ENCODE assay signal across 23 cellular contexts in the genomic region with DNA sequence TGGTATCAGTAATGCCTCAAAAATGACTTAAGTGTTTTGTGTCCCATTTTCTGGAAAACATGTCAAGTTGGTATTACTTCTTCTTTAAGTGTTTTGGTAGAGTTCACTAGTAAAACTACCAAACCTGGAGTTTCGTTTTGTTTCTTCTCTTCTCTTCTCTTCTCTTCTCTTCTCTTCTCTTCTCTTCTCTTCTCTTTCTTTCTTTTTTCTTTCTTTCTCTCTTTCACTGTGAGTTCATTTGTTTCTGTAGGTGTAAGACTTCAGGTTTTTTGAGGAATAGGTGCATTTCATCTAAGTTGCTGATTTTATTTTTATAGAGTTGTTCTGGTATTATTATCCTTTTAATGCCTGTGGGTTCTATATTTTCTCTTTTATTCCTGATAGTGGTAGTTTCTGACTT. TPM values are rescaled to one million over a fixed set of nuclear protein-coding genes. Genes with fewer than 3 reads are reported as not detected.
DNase-seq lines count a peak whose midpoint lies in the region; ATAC-seq and TF ChIP-seq lines count a peak whose summit lies in the region.
"Had no signal": no experiment of that assay in that cellular context is flagged by ENCODE, and none has a peak within 500 bp of the region (broad histone marks: within the 10 kb centered on the region; RNA-seq: fewer than 3 reads in every experiment).

No MANE protein-coding gene starts in this region.

- no peaks in the 10 kb centered on the region for H3K27me3 Mint-ChIP-seq in activated T-cell treated with anti-CD3 and anti-CD28 coated beads, Interleukin-2, amount 50 U/mL, for 72 hours (ENCODE audit: low read depth)
- H3K27me3 Mint-ChIP-seq in immature natural killer cell (ENCODE audit: low read depth in 3 of 3), result peaks cover 0 to 3% (median 0%) of the 10 kb centered on the region in 3 donors
- H3K27me3 Mint-ChIP-seq in progenitor cell of endocrine pancreas, result no peaks in the 10 kb centered on the region
- H3K27me3 Mint-ChIP-seq: CD4-positive, alpha-beta memory T cell had no signal

- peaks cover 68% of the 10 kb centered on the region for H3K4me1 Mint-ChIP-seq in activated T-cell treated with anti-CD3 and anti-CD28 coated beads, Interleukin-2, amount 50 U/mL, for 72 hours (ENCODE audit: low read depth)
- H3K4me1 Mint-ChIP-seq in immature natural killer cell (peaks cover 78 to 98% of the 10 kb centered on the region in 2 donors), progenitor cell of endocrine pancreas (ENCODE audit: low read depth) (peaks cover 26% of the 10 kb centered on the region)

- peaks cover 59% of the 10 kb centered on the region for H3K4me1 ChIP-seq in Loucy (ENCODE audit: insufficient read depth, low read length, poor library complexity, severe bottlenecking)

- no peak overlapping the region for H3K9ac ChIP-seq in Loucy (ENCODE audit: low read depth, low read length, poor library complexity, severe bottlenecking)
- H3K9ac ChIP-seq: BLaER1 had no signal

- peaks cover 0 to 3% of the 10 kb centered on the region in 2 donors for H3K9me3 Mint-ChIP-seq in activated T-cell treated with anti-CD3 and anti-CD28 coated beads, Interleukin-2, amount 50 U/mL, for 72 hours
- no peaks in the 10 kb centered on the region for H3K9me3 Mint-ChIP-seq in immature natural killer cell
- peaks cover 15% of the 10 kb centered on the region for H3K9me3 Mint-ChIP-seq in progenitor cell of endocrine pancreas (ENCODE audit: low read depth)

- H3K27ac Mint-ChIP-seq in activated T-cell treated with anti-CD3 and anti-CD28 coated beads, Interleukin-2, amount 50 U/mL, for 72 hours, result peak overlapping the region; percentile 77
- H3K27ac Mint-ChIP-seq in immature natural killer cell, result peak overlapping the region in 4 of 6 donors; percentile 11 to 65 (median 42)
- H3K27ac Mint-ChIP-seq in progenitor cell of endocrine pancreas, result peak overlapping the region; percentile 89

- peaks cover 99% of the 10 kb centered on the region for H3K79me2 ChIP-seq in Loucy (ENCODE audit: insufficient read depth, low read length)

- no peaks in the 10 kb centered on the region for H3F3A ChIP-seq in Loucy (ENCODE audit: low read depth)

- peaks cover 8 to 20% of the 10 kb centered on the region in 2 donors for H3K36me3 Mint-ChIP-seq in activated T-cell treated with anti-CD3 and anti-CD28 coated beads, Interleukin-2, amount 50 U/mL, for 72 hours (ENCODE audit: insufficient read depth in 2 of 2)
- peaks cover 0 to 9% (median 4%) of the 10 kb centered on the region in 3 donors for H3K36me3 Mint-ChIP-seq in immature natural killer cell
- peaks cover 28% of the 10 kb centered on the region for H3K36me3 Mint-ChIP-seq in progenitor cell of endocrine pancreas (ENCODE audit: insufficient read depth)

- H3K36me3 ChIP-seq in Loucy (ENCODE audit: insufficient read depth, low read length), result no peaks in the 10 kb centered on the region

- no peak overlapping the region for H3K4me3 ChIP-seq in Loucy (ENCODE audit: low read length, poor library complexity, severe bottlenecking)
- H3K4me3 ChIP-seq: BLaER1 had no signal

- H3K9me3 ChIP-seq in Loucy (ENCODE audit: insufficient read depth, low read depth, low read length), result no peaks in the 10 kb centered on the region

- H2AFZ ChIP-seq in Loucy (ENCODE audit: low read length), result no peak overlapping the region

- no peak for TF ChIP-seq CTCF in Loucy (conservative IDR thresholded peaks at IDR 0.05; ENCODE audit: low read length)
- TF ChIP-seq CTCF in progenitor cell of endocrine pancreas (IDR thresholded peaks at IDR 0.05; ENCODE audit: unreplicated experiment), result no peak

- peak overlapping the region; percentile 72 for H3K4me2 ChIP-seq in Loucy (ENCODE audit: low read depth, low read length, poor library complexity, severe bottlenecking)
- H3K4me2 ChIP-seq: BLaER1 had no signal

- no peaks in the 10 kb centered on the region for H3K27me3 ChIP-seq in Loucy (ENCODE audit: insufficient read depth, low read length, poor library complexity, severe bottlenecking)
- H3K27me3 ChIP-seq: BLaER1 had no signal

- H3K9me2 ChIP-seq in Loucy (replicated peaks; ENCODE audit: low read depth, low read length), result no peaks in the 10 kb centered on the region

- peak overlapping the region in 1 of 2 donors; percentile 58 for H3K4me3 Mint-ChIP-seq in activated T-cell treated with anti-CD3 and anti-CD28 coated beads, Interleukin-2, amount 50 U/mL, for 72 hours
- H3K4me3 Mint-ChIP-seq in immature natural killer cell (peak overlapping the region in 3 of 5 donors; percentile 14 to 49 (median 24)), progenitor cell of endocrine pancreas (ENCODE audit: low read depth) (no peak overlapping the region)

- ATAC-seq in activated T-cell treated with anti-CD3 and anti-CD28 coated beads, Interleukin-2, amount 50 U/mL, for 72 hours (replicated peaks in 1 of 2), result no peak
- no peak for ATAC-seq in GM18909 (IDR thresholded peaks at IDR 0.05; ENCODE audit: poor library complexity, unreplicated experiment)
- ATAC-seq: HCT116, PC-3 had no signal

- DNase-seq in activated T-cell treated with anti-CD3 and anti-CD28 coated beads, Interleukin-2, amount 50 U/mL, for 72 hours, result no peak
- DNase-seq in activated T-cell treated with anti-CD3 and anti-CD28 coated beads, Interleukin-2, amount 50 U/mL, for 1 hour, result no peak
- DNase-seq in immature natural killer cell (no peak), progenitor cell of endocrine pancreas (ENCODE audit: low spot score, unreplicated experiment) (no peak), LoVo (ENCODE audit: low spot score) (no peak)
- DNase-seq in stimulated activated CD4-positive, alpha-beta T cell treated with anti-CD3 and anti-CD28 coated beads, Interleukin-1b, Interleukin-23, amount 100 ng/mL, for 48 hours, result no peak
- DNase-seq: ACHN; CD4-positive, alpha-beta memory T cell; DMS153; IMR-90; MM.1S; NCI-H1048; NCI-H1436; NCI-H187 treated with DMSO at 0.1 percent for 48 hours; NCI-H2107; NCI-H446 treated with DMSO at 0.1 percent for 48 hours; NCI-H526 treated with DMSO at 0.1 percent for 48 hours; PC-3; Right ventricle myocardium superior had no signal

- H4K20me1 ChIP-seq in Loucy (ENCODE audit: insufficient read depth, low read length, poor library complexity, severe bottlenecking), result peaks cover 86% of the 10 kb centered on the region

RNA-seq across cellular contexts. Expression of a gene that starts 21.9 kb away (rescaled TPM):
- 10 to 100 TPM; 62.8 to 65.6 TPM for total RNA-seq in activated T-cell treated with anti-CD3 and anti-CD28 coated beads, Interleukin-2, amount 50 U/mL, for 72 hours
- polyA plus RNA-seq in immature natural killer cell, result 100 to 1,000 TPM in 2 of 3 donors, 10 to 100 TPM in 1; 84.6 to 126 (median 114) TPM
- total RNA-seq in progenitor cell of endocrine pancreas, result 127 and 128 TPM in 2 replicates
